ENCODE assay signal across 8 cellular contexts in genomic region chr1:34985063-34985770, GRCh38. TPM values are rescaled to one million over a fixed set of nuclear protein-coding genes. Genes with fewer than 3 reads are reported as not detected.
DNase-seq lines count a peak whose midpoint lies in the region; ATAC-seq lines count a peak whose summit lies in the region.

Gene TMEM35B, minus strand, starts transcription at chr1:34985347. Its CDS starts 42 bp downstream, at chr1:34985305.

- DNase-seq in CD8-positive, alpha-beta memory T cell = peak; percentile 66 to 86 (median 76)
- DNase-seq in SJCRH30 (peak; percentile 77 to 78), globus pallidus (ENCODE audit: low spot score) (peak; percentile 14), occipital lobe (lab: John Stamatoyannopoulos, UW) (peak; percentile 72), superior temporal gyrus (ENCODE audit: extremely low spot score) (peak; percentile 45)
- peak; percentile 81 for DNase-seq in activated naive CD4-positive, alpha-beta T cell treated with anti-CD3 and anti-CD28 coated beads for 36 hours

- CTCF ChIA-PET in CD8-positive, alpha-beta memory T cell (lab: Charles Lee) = interaction anchor here (1.1 to 1.8 kb wide), 4 partner anchors 12 to 784 kb away, joined by 3 to 9 read pairs (median 6); partner anchors contain the start of genes CLSPN and SMIM12
- CTCF ChIA-PET in activated naive CD4-positive, alpha-beta T cell treated with anti-CD3 and anti-CD28 coated beads for 36 hours (lab: Charles Lee) = interaction anchor here (0.7 to 2.1 kb wide), 4 partner anchors 36 to 199 kb away, joined by 3 to 10 read pairs (median 5); no protein-coding TSS in a partner anchor

- H3K27me3 ChIP-seq in CD8-positive, alpha-beta memory T cell (ENCODE audit: insufficient read depth, low read length, poor library complexity, severe bottlenecking) = no peaks in the 10 kb centered on the region
- no peaks in the 10 kb centered on the region for H3K27me3 ChIP-seq in SJCRH30

- peak within 1 kb of the TSS; percentile 93 to 100 (median 98) for H3K27ac Mint-ChIP-seq in CD8-positive, alpha-beta memory T cell
- peak within 1 kb of the TSS; percentile 93 for H3K27ac Mint-ChIP-seq in activated naive CD4-positive, alpha-beta T cell treated with anti-CD3 and anti-CD28 coated beads for 36 hours

- no peaks in the 10 kb centered on the region for H3K9me3 ChIP-seq in CD8-positive, alpha-beta memory T cell (ENCODE audit: low read length)
- no peaks in the 10 kb centered on the region for H3K9me3 ChIP-seq in SJCRH30 (replicated peaks)

- H3K4me3 ChIP-seq in CD8-positive, alpha-beta memory T cell (ENCODE audit: low read length) = peak within 1 kb of the TSS; percentile 92
- H3K4me3 ChIP-seq in SJCRH30 = peak within 1 kb of the TSS; percentile 89

- intact Hi-C loops in activated naive CD4-positive, alpha-beta T cell treated with anti-CD3 and anti-CD28 coated beads for 36 hours (cut with micrococcal nuclease) = loop anchor here (2.0 to 5.0 kb wide), 4 partner anchors 46 to 207 kb away; partner anchors contain the start of genes SFPQ, ZMYM1 and ZMYM6

- H3K36me3 Mint-ChIP-seq in CD8-positive, alpha-beta memory T cell = peaks cover 0 to 44% (median 1%) of the 10 kb centered on the region in 3 donors
- peaks cover 9% of the 10 kb centered on the region for H3K36me3 Mint-ChIP-seq in activated naive CD4-positive, alpha-beta T cell treated with anti-CD3 and anti-CD28 coated beads for 36 hours (ENCODE audit: low read depth)

- peaks cover 24% of the 10 kb centered on the region for H3K4me1 ChIP-seq in CD8-positive, alpha-beta memory T cell (ENCODE audit: insufficient read depth, low read length)
- H3K4me1 ChIP-seq in SJCRH30 = peaks cover 21% of the 10 kb centered on the region

- H3K27me3 Mint-ChIP-seq in CD8-positive, alpha-beta memory T cell = no peaks in the 10 kb centered on the region
- no peaks in the 10 kb centered on the region for H3K27me3 Mint-ChIP-seq in activated naive CD4-positive, alpha-beta T cell treated with anti-CD3 and anti-CD28 coated beads for 36 hours (ENCODE audit: low read depth)

- POLR2A ChIA-PET in CD8-positive, alpha-beta memory T cell (lab: Charles Lee) = interaction anchor here (0.8 to 2.6 kb wide), 5 partner anchors 10 to 200 kb away, joined by 3 to 9 read pairs (median 3); partner anchors contain the start of gene DLGAP3

- peaks cover 31 to 71% (median 54%) of the 10 kb centered on the region in 3 donors for H3K4me1 Mint-ChIP-seq in CD8-positive, alpha-beta memory T cell
- H3K4me1 Mint-ChIP-seq in activated naive CD4-positive, alpha-beta T cell treated with anti-CD3 and anti-CD28 coated beads for 36 hours (ENCODE audit: low read depth) = peaks cover 49% of the 10 kb centered on the region

- H3K4me3 Mint-ChIP-seq in CD8-positive, alpha-beta memory T cell = peak within 1 kb of the TSS; percentile 95 to 100 (median 98)
- peak within 1 kb of the TSS; percentile 97 for H3K4me3 Mint-ChIP-seq in activated naive CD4-positive, alpha-beta T cell treated with anti-CD3 and anti-CD28 coated beads for 36 hours

- H3K9me3 Mint-ChIP-seq in CD8-positive, alpha-beta memory T cell = no peaks in the 10 kb centered on the region
- H3K9me3 Mint-ChIP-seq in activated naive CD4-positive, alpha-beta T cell treated with anti-CD3 and anti-CD28 coated beads for 36 hours = no peaks in the 10 kb centered on the region

- peak within 1 kb of the TSS; percentile 78 for H3K27ac ChIP-seq in CD8-positive, alpha-beta memory T cell (ENCODE audit: low read depth, low read length)
- H3K27ac ChIP-seq in SJCRH30 = peak within 1 kb of the TSS; percentile 71

- ATAC-seq in GM19395 (IDR thresholded peaks at IDR 0.05; ENCODE audit: unreplicated experiment) = peak; percentile 81
- ATAC-seq in HG03565 (IDR thresholded peaks at IDR 0.05; ENCODE audit: unreplicated experiment) = peak; percentile 55

- H3K36me3 ChIP-seq in CD8-positive, alpha-beta memory T cell (ENCODE audit: insufficient read depth, low read length) = peaks cover 3% of the 10 kb centered on the region
- no peaks in the 10 kb centered on the region; the same call in 1 of the 2 replicates for H3K36me3 ChIP-seq in SJCRH30

RNA-seq across cellular contexts. Expression of gene TMEM35B, which starts in this region (rescaled TPM):
- 10 to 100 TPM; 31.3 to 32.0 TPM for total RNA-seq in CD8-positive, alpha-beta memory T cell
- 237 TPM for polyA plus RNA-seq in CD8-positive, alpha-beta memory T cell
- total RNA-seq in SJCRH30 (2014; rRNA removed; shearing (Covaris generic)) = 18.0 and 19.8 TPM in 2 replicates
- total RNA-seq in activated naive CD4-positive, alpha-beta T cell treated with anti-CD3 and anti-CD28 coated beads for 36 hours = 10 to 100 TPM; 18.2 to 19.9 TPM
- total RNA-seq in occipital lobe = 4.7 TPM

Comparison
In these comparisons a context has a peak if more than half of its experiments do, and no peak if none do; other contexts are left out.
1. Peak in every context shown above with its lines: DNase-seq, ATAC-seq, H3K4me3 ChIP-seq and H3K27ac ChIP-seq.
2. DNase-seq: peak in every context shown above with its lines; median percentile 81 in activated naive CD4-positive, alpha-beta T cell treated with anti-CD3 and anti-CD28 coated beads for 36 hours; 78 in SJCRH30; 76 in CD8-positive, alpha-beta memory T cell; 72 in occipital lobe; 45 in superior temporal gyrus; 14 in globus pallidus.